Comparison of ENCODE assay signal across 22 cellular contexts in the genomic region with DNA sequence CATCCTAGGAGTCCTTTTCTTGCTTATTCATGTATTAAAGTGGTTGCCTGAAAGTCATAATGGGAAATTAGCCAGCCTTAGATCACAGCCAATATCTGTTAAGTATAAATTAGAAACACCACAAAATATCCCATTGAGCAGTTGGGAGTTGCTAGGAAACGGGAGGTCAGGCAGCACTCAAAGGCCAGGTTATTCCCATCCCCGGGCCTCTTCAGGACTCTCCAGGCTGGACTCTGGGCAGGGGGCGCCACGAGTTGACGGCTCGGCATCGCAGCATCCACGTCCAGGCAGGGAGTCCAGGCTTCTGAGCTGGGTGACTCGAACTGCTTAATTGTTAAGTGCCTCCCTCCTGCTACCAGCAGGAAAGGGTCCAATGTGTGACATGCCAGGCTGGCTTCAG.
DNase-seq lines count a peak whose midpoint lies in the region; ATAC-seq and TF ChIP-seq lines count a peak whose summit lies in the region.
"Had no signal": no experiment of that assay in that cellular context is flagged by ENCODE, and none has a peak within 500 bp of the region (broad histone marks: within the 10 kb centered on the region; RNA-seq: fewer than 3 reads in every experiment).

No MANE protein-coding gene starts in this region.

- no peak for TF ChIP-seq CTCF in chondrocyte (IDR thresholded peaks at IDR 0.05)
- no peak for TF ChIP-seq CTCF in spleen (IDR thresholded peaks at IDR 0.05 in 8 of 11, conservative IDR thresholded peaks at IDR 0.05 in 3 of 11)

- peaks cover 0 to 4% of the 10 kb centered on the region in 2 experiments for H3K36me3 ChIP-seq in mesenchymal stem cell (ENCODE audit: control insufficient read depth in 1 of 2, insufficient read depth in 2 of 2, low read depth in 1 of 2, low read length in 2 of 2)
- peaks cover 0 to 3% (median 0%) of the 10 kb centered on the region in 6 donors for H3K36me3 ChIP-seq in spleen
- H3K36me3 ChIP-seq: BE2C had no signal

- H4K91ac ChIP-seq in mesenchymal stem cell (ENCODE audit: low read length), result no peak overlapping the region

- H2BK5ac ChIP-seq in mesenchymal stem cell (ENCODE audit: low read depth, low read length, poor library complexity, severe bottlenecking), result no peak overlapping the region

- no peak for TF ChIP-seq POLR2A in spleen (IDR thresholded peaks at IDR 0.05)

- ATAC-seq in HG02798 (IDR thresholded peaks at IDR 0.05; ENCODE audit: poor library complexity, unreplicated experiment), result no peak
- ATAC-seq: body of pancreas, foreskin keratinocyte, GM12878, left ventricle myocardium superior, T-cell had no signal

- H3K4ac ChIP-seq in mesenchymal stem cell (ENCODE audit: low read depth in 1 of 2, low read length in 2 of 2), result no peak overlapping the region

- peak overlapping the region; percentile 64 for H4K8ac ChIP-seq in mesenchymal stem cell (ENCODE audit: low read length)

- H3K4me1 ChIP-seq in mesenchymal stem cell (ENCODE audit: control insufficient read depth, insufficient read depth, low read depth, low read length) (no peaks in the 10 kb centered on the region), spleen (peaks cover 0 to 16% (median 9%) of the 10 kb centered on the region in 6 donors)
- H3K4me1 ChIP-seq: BE2C had no signal

- peaks cover 19% of the 10 kb centered on the region for H3K36me3 Mint-ChIP-seq in chondrocyte (ENCODE audit: low read depth)
- H3K36me3 Mint-ChIP-seq: activated naive CD4-positive, alpha-beta T cell treated with anti-CD3 and anti-CD28 coated beads, Interleukin-2, amount 50 U/mL, for 24 hours; T-cell had no signal

- no peaks in the 10 kb centered on the region for H3K9me3 Mint-ChIP-seq in chondrocyte (ENCODE audit: low read depth)
- H3K9me3 Mint-ChIP-seq: activated naive CD4-positive, alpha-beta T cell treated with anti-CD3 and anti-CD28 coated beads, Interleukin-2, amount 50 U/mL, for 24 hours; T-cell had no signal

- peak; percentile 13 for DNase-seq in NCI-H146 (lab: John Stamatoyannopoulos, UW)
- DNase-seq in NCI-H146 treated with DMSO at 0.1 percent for 48 hours (lab: John Stamatoyannopoulos, UW; ENCODE audit: unreplicated experiment), result no peak
- DNase-seq in chondrocyte (ENCODE audit: low spot score), result no peak
- no peak for DNase-seq in mesenchymal stem cell
- DNase-seq in substantia nigra (lab: John Stamatoyannopoulos, UW), result peak in 27 of 49 donors; percentile 8 to 75 (median 33)
- DNase-seq in spleen, result no peak
- DNase-seq in stimulated activated CD4-positive, alpha-beta T cell treated with anti-CD3 and anti-CD28 coated beads, Interleukin-2, amount 100 ng/mL, for 24 hours, result no peak
- DNase-seq: 8988T; activated CD4-positive, alpha-beta T cell treated with anti-CD3 and anti-CD28 coated beads, Interleukin-2, amount 50 U/mL, for 48 hours; activated T-cell treated with anti-CD3 and anti-CD28 coated beads, Interleukin-2, amount 50 U/mL, for 1 hour; BE2C; body of pancreas; foreskin keratinocyte; left ventricle myocardium superior; NCI-H1694 treated with DMSO at 0.1 percent for 48 hours; NCI-H510A treated with DMSO at 0.1 percent for 48 hours; Right ventricle myocardium superior; small intestine; T-cell had no signal

- no peak overlapping the region for H3K27ac ChIP-seq in mesenchymal stem cell (ENCODE audit: low read length, poor library complexity, severe bottlenecking)
- no peak overlapping the region for H3K27ac ChIP-seq in substantia nigra (ENCODE audit: low read depth, low read length, poor library complexity, severe bottlenecking)
- no peak overlapping the region for H3K27ac ChIP-seq in spleen
- H3K27ac ChIP-seq: foreskin keratinocyte had no signal

- H3K27me3 Mint-ChIP-seq in chondrocyte (ENCODE audit: low read depth), result no peaks in the 10 kb centered on the region

- H3K9me3 ChIP-seq in mesenchymal stem cell (ENCODE audit: control insufficient read depth, low read length), result no peaks in the 10 kb centered on the region
- H3K9me3 ChIP-seq in spleen, result no peaks in the 10 kb centered on the region
- H3K9me3 ChIP-seq: BE2C, body of pancreas had no signal

- H3K4me2 ChIP-seq in mesenchymal stem cell (ENCODE audit: low read length, poor library complexity, severe bottlenecking), result no peak overlapping the region

- no peaks in the 10 kb centered on the region for H3K27me3 ChIP-seq in mesenchymal stem cell (ENCODE audit: control insufficient read depth in 1 of 2, insufficient read depth in 1 of 2, low read length in 2 of 2)
- no peaks in the 10 kb centered on the region for H3K27me3 ChIP-seq in spleen (replicated peaks in 1 of 7)
- H3K27me3 ChIP-seq: BE2C, body of pancreas, foreskin keratinocyte had no signal

- no peak overlapping the region for H2BK120ac ChIP-seq in mesenchymal stem cell (ENCODE audit: low read depth, low read length)

- H3K4me3 Mint-ChIP-seq in chondrocyte (ENCODE audit: unreplicated experiment), result no peak overlapping the region
- H3K4me3 Mint-ChIP-seq: activated naive CD4-positive, alpha-beta T cell treated with anti-CD3 and anti-CD28 coated beads, Interleukin-2, amount 50 U/mL, for 24 hours; T-cell had no signal

- H2AK5ac ChIP-seq in mesenchymal stem cell (ENCODE audit: low read length, severe bottlenecking), result no peak overlapping the region

- no peak overlapping the region for H3K23ac ChIP-seq in mesenchymal stem cell (ENCODE audit: low read length in 2 of 2)

- no peak overlapping the region for H2BK15ac ChIP-seq in mesenchymal stem cell (ENCODE audit: low read depth, poor library complexity, severe bottlenecking)

- H2BK12ac ChIP-seq in mesenchymal stem cell (ENCODE audit: low read length in 2 of 2), result no peak overlapping the region

- H3K27ac Mint-ChIP-seq in chondrocyte (ENCODE audit: unreplicated experiment), result peak overlapping the region; percentile 55
- H3K27ac Mint-ChIP-seq: activated naive CD4-positive, alpha-beta T cell treated with anti-CD3 and anti-CD28 coated beads, Interleukin-2, amount 50 U/mL, for 24 hours; T-cell had no signal

- H2AFZ ChIP-seq in mesenchymal stem cell (ENCODE audit: low read depth, low read length), result no peak overlapping the region

- no peak overlapping the region for H3K9ac ChIP-seq in mesenchymal stem cell (ENCODE audit: low read length)

- intact Hi-C loops in spleen (cut with DNase I; ENCODE audit: low total_unique reads), result no loop called here

- WGBS in mesenchymal stem cell, result 84% methylated on average over 9 of the region's 9 CpGs
- 83 to 93% (median 86%) methylated on average over 9 of the region's 9 CpGs for WGBS in spleen, 5 donors

- no peak overlapping the region for H3K4me3 ChIP-seq in mesenchymal stem cell (ENCODE audit: insufficient read depth in 1 of 2, low read depth in 1 of 2, low read length in 2 of 2)
- no peak overlapping the region for H3K4me3 ChIP-seq in spleen
- H3K4me3 ChIP-seq: body of pancreas, GM12878 had no signal

- H3K14ac ChIP-seq in mesenchymal stem cell (ENCODE audit: low read length in 2 of 2), result no peak overlapping the region

- peak overlapping the region; percentile 41 to 58 for H3K18ac ChIP-seq in mesenchymal stem cell (ENCODE audit: low read depth in 1 of 2, low read length in 2 of 2)

- peaks cover 33% of the 10 kb centered on the region for H3K4me1 Mint-ChIP-seq in chondrocyte (ENCODE audit: low read depth)
- H3K4me1 Mint-ChIP-seq: activated naive CD4-positive, alpha-beta T cell treated with anti-CD3 and anti-CD28 coated beads, Interleukin-2, amount 50 U/mL, for 24 hours; T-cell had no signal

- H3K79me1 ChIP-seq in mesenchymal stem cell (replicated peaks; ENCODE audit: low read length, poor library complexity, severe bottlenecking), result peaks cover 14% of the 10 kb centered on the region

Comparison
In these comparisons a context has a peak if more than half of its experiments do, and no peak if none do; other contexts are left out.
1. DNase-seq: peak in NCI-H146 (single experiment) and substantia nigra (27 of 49); none in NCI-H146 treated with DMSO at 0.1 percent for 48 hours (single experiment), chondrocyte (single experiment), mesenchymal stem cell (single experiment), spleen (single experiment) and stimulated activated CD4-positive, alpha-beta T cell treated with anti-CD3 and anti-CD28 coated beads, Interleukin-2, amount 100 ng/mL, for 24 hours (0 of 2).